Comparison of ENCODE assay signal across 1 cellular context in genomic region chr16:74984670-74985411, GRCh38.
TF ChIP-seq lines count a peak whose summit lies in the region.

A gene with protein sequence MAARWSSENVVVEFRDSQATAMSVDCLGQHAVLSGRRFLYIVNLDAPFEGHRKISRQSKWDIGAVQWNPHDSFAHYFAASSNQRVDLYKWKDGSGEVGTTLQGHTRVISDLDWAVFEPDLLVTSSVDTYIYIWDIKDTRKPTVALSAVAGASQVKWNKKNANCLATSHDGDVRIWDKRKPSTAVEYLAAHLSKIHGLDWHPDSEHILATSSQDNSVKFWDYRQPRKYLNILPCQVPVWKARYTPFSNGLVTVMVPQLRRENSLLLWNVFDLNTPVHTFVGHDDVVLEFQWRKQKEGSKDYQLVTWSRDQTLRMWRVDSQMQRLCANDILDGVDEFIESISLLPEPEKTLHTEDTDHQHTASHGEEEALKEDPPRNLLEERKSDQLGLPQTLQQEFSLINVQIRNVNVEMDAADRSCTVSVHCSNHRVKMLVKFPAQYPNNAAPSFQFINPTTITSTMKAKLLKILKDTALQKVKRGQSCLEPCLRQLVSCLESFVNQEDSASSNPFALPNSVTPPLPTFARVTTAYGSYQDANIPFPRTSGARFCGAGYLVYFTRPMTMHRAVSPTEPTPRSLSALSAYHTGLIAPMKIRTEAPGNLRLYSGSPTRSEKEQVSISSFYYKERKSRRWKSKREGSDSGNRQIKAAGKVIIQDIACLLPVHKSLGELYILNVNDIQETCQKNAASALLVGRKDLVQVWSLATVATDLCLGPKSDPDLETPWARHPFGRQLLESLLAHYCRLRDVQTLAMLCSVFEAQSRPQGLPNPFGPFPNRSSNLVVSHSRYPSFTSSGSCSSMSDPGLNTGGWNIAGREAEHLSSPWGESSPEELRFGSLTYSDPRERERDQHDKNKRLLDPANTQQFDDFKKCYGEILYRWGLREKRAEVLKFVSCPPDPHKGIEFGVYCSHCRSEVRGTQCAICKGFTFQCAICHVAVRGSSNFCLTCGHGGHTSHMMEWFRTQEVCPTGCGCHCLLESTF (minus strand): TSS chr16:74985123. CDS start chr16:74985017, 106 bp downstream.

TF ChIP-seq in HepG2, 621 proteins besides CTCF, POLR2A, EP300 and RAD21 (continued from another document and continues in another):
- TF ChIP-seq, protein P1, sequence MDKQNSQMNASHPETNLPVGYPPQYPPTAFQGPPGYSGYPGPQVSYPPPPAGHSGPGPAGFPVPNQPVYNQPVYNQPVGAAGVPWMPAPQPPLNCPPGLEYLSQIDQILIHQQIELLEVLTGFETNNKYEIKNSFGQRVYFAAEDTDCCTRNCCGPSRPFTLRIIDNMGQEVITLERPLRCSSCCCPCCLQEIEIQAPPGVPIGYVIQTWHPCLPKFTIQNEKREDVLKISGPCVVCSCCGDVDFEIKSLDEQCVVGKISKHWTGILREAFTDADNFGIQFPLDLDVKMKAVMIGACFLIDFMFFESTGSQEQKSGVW (CRISPR knock-in tag; IDR thresholded peaks at IDR 0.05; ENCODE audit: borderline replicate concordance) = no peak
- TF ChIP-seq, protein P2, sequence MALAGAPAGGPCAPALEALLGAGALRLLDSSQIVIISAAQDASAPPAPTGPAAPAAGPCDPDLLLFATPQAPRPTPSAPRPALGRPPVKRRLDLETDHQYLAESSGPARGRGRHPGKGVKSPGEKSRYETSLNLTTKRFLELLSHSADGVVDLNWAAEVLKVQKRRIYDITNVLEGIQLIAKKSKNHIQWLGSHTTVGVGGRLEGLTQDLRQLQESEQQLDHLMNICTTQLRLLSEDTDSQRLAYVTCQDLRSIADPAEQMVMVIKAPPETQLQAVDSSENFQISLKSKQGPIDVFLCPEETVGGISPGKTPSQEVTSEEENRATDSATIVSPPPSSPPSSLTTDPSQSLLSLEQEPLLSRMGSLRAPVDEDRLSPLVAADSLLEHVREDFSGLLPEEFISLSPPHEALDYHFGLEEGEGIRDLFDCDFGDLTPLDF (CRISPR knock-in tag; IDR thresholded peaks at IDR 0.05) = peak; percentile 24; the same call in 1 of the 2 replicates
- no peak for TF ChIP-seq ZSCAN20 (CRISPR knock-in tag; IDR thresholded peaks at IDR 0.05; ENCODE audit: borderline replicate concordance)
- peak; percentile 86; the same call in 1 of the 2 replicates for TF ChIP-seq ZFP90 (CRISPR knock-in tag; IDR thresholded peaks at IDR 0.05; ENCODE audit: borderline replicate concordance)
- no peak for TF ChIP-seq TRIM22 (IDR thresholded peaks at IDR 0.05)
- no peak for TF ChIP-seq MATR3 (CRISPR knock-in tag; IDR thresholded peaks at IDR 0.05)
- TF ChIP-seq U2AF1 (optimal IDR thresholded peaks at IDR 0.05; ENCODE audit: low read depth, low read length) = peak; percentile 39
- peak; percentile 10; the same call in 1 of the 2 replicates for TF ChIP-seq ZNF614 (CRISPR knock-in tag; IDR thresholded peaks at IDR 0.05; ENCODE audit: borderline replicate concordance)
- 0 out of 2 replicates have a peak, but pooled peaks have one; percentile 68 for TF ChIP-seq ZNF33B (CRISPR knock-in tag; IDR thresholded peaks at IDR 0.05)
- 0 out of 2 replicates have a peak, but pooled peaks have one; percentile 35 for TF ChIP-seq HNF4A (CRISPR knock-in tag; IDR thresholded peaks at IDR 0.05)
- TF ChIP-seq ZNF564 (CRISPR knock-in tag; IDR thresholded peaks at IDR 0.05) = 0 out of 2 replicates have a peak, but pooled peaks have one; percentile 21
- TF ChIP-seq DMAP1 (CRISPR knock-in tag; IDR thresholded peaks at IDR 0.05) = peak; percentile 80; the same call in 1 of the 2 replicates
- TF ChIP-seq, protein P3, sequence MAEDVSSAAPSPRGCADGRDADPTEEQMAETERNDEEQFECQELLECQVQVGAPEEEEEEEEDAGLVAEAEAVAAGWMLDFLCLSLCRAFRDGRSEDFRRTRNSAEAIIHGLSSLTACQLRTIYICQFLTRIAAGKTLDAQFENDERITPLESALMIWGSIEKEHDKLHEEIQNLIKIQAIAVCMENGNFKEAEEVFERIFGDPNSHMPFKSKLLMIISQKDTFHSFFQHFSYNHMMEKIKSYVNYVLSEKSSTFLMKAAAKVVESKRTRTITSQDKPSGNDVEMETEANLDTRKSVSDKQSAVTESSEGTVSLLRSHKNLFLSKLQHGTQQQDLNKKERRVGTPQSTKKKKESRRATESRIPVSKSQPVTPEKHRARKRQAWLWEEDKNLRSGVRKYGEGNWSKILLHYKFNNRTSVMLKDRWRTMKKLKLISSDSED (CRISPR knock-in tag; IDR thresholded peaks at IDR 0.05) = no peak
- TF ChIP-seq KDM3A (CRISPR knock-in tag; IDR thresholded peaks at IDR 0.05; ENCODE audit: low read depth) = 0 out of 2 replicates have a peak, but pooled peaks have one; percentile 63
- TF ChIP-seq ZNF101 (CRISPR knock-in tag; IDR thresholded peaks at IDR 0.05; ENCODE audit: borderline replicate concordance, low read depth) = 0 out of 2 replicates have a peak, but pooled peaks have one; percentile 42
- no peak for TF ChIP-seq REXO4 (CRISPR knock-in tag; IDR thresholded peaks at IDR 0.05; ENCODE audit: borderline replicate concordance)
- no peak for TF ChIP-seq ZNF24 (IDR thresholded peaks at IDR 0.05)
- no peak for TF ChIP-seq XBP1 (CRISPR knock-in tag; IDR thresholded peaks at IDR 0.05)
- TF ChIP-seq ZNF337 (CRISPR knock-in tag; IDR thresholded peaks at IDR 0.05; ENCODE audit: borderline replicate concordance, low read depth) = 0 out of 2 replicates have a peak, but pooled peaks have one; percentile 39
- peak; percentile 93 for TF ChIP-seq NRL (CRISPR knock-in tag; IDR thresholded peaks at IDR 0.05; ENCODE audit: borderline replicate concordance)
- peak; percentile 88; the same call in 1 of the 2 replicates for TF ChIP-seq ZNF136 (CRISPR knock-in tag; IDR thresholded peaks at IDR 0.05; ENCODE audit: low read depth)
- no peak; the same call in 1 of the 2 replicates for TF ChIP-seq ZNF772 (CRISPR knock-in tag; IDR thresholded peaks at IDR 0.05)
- TF ChIP-seq, protein P4, sequence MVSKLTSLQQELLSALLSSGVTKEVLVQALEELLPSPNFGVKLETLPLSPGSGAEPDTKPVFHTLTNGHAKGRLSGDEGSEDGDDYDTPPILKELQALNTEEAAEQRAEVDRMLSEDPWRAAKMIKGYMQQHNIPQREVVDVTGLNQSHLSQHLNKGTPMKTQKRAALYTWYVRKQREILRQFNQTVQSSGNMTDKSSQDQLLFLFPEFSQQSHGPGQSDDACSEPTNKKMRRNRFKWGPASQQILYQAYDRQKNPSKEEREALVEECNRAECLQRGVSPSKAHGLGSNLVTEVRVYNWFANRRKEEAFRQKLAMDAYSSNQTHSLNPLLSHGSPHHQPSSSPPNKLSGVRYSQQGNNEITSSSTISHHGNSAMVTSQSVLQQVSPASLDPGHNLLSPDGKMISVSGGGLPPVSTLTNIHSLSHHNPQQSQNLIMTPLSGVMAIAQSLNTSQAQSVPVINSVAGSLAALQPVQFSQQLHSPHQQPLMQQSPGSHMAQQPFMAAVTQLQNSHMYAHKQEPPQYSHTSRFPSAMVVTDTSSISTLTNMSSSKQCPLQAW (CRISPR knock-in tag; IDR thresholded peaks at IDR 0.05) = peak; percentile 79; the same call in 1 of the 2 replicates
- no peak for TF ChIP-seq MYNN (CRISPR knock-in tag; IDR thresholded peaks at IDR 0.05; ENCODE audit: low read depth)
- TF ChIP-seq, protein P5, sequence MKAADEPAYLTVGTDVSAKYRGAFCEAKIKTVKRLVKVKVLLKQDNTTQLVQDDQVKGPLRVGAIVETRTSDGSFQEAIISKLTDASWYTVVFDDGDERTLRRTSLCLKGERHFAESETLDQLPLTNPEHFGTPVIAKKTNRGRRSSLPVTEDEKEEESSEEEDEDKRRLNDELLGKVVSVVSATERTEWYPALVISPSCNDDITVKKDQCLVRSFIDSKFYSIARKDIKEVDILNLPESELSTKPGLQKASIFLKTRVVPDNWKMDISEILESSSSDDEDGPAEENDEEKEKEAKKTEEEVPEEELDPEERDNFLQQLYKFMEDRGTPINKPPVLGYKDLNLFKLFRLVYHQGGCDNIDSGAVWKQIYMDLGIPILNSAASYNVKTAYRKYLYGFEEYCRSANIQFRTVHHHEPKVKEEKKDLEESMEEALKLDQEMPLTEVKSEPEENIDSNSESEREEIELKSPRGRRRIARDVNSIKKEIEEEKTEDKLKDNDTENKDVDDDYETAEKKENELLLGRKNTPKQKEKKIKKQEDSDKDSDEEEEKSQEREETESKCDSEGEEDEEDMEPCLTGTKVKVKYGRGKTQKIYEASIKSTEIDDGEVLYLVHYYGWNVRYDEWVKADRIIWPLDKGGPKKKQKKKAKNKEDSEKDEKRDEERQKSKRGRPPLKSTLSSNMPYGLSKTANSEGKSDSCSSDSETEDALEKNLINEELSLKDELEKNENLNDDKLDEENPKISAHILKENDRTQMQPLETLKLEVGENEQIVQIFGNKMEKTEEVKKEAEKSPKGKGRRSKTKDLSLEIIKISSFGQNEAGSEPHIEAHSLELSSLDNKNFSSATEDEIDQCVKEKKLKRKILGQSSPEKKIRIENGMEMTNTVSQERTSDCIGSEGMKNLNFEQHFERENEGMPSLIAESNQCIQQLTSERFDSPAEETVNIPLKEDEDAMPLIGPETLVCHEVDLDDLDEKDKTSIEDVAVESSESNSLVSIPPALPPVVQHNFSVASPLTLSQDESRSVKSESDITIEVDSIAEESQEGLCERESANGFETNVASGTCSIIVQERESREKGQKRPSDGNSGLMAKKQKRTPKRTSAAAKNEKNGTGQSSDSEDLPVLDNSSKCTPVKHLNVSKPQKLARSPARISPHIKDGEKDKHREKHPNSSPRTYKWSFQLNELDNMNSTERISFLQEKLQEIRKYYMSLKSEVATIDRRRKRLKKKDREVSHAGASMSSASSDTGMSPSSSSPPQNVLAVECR (CRISPR knock-in tag; IDR thresholded peaks at IDR 0.05; ENCODE audit: borderline replicate concordance) = peak; percentile 87
- TF ChIP-seq, protein P6, sequence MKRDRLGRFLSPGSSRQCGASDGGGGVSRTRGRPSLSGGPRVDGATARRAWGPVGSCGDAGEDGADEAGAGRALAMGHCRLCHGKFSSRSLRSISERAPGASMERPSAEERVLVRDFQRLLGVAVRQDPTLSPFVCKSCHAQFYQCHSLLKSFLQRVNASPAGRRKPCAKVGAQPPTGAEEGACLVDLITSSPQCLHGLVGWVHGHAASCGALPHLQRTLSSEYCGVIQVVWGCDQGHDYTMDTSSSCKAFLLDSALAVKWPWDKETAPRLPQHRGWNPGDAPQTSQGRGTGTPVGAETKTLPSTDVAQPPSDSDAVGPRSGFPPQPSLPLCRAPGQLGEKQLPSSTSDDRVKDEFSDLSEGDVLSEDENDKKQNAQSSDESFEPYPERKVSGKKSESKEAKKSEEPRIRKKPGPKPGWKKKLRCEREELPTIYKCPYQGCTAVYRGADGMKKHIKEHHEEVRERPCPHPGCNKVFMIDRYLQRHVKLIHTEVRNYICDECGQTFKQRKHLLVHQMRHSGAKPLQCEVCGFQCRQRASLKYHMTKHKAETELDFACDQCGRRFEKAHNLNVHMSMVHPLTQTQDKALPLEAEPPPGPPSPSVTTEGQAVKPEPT (CRISPR knock-in tag; IDR thresholded peaks at IDR 0.05; ENCODE audit: low read depth) = 0 out of 2 replicates have a peak, but pooled peaks have one; percentile 48
- TF ChIP-seq BRCA1 (CRISPR knock-in tag; IDR thresholded peaks at IDR 0.05) = peak; percentile 22; the same call in 1 of the 2 replicates
- TF ChIP-seq KLF11 (CRISPR knock-in tag; IDR thresholded peaks at IDR 0.05) = no peak
- TF ChIP-seq ZNF431 (CRISPR knock-in tag; IDR thresholded peaks at IDR 0.05; ENCODE audit: borderline replicate concordance, low read depth) = peak; percentile 82
- peak; percentile 77 for TF ChIP-seq SUZ12 (IDR thresholded peaks at IDR 0.05; ENCODE audit: low read depth, low read length)
- 0 out of 2 replicates have a peak, but pooled peaks have one; percentile 10 for TF ChIP-seq PRDM10 (CRISPR knock-in tag; IDR thresholded peaks at IDR 0.05; ENCODE audit: low read depth)
- peak; percentile 93 for TF ChIP-seq GABPB1 (CRISPR knock-in tag; IDR thresholded peaks at IDR 0.05)
- peak; percentile 61 for TF ChIP-seq HDAC1 (CRISPR knock-in tag; IDR thresholded peaks at IDR 0.05)
